In the genomic region with DNA sequence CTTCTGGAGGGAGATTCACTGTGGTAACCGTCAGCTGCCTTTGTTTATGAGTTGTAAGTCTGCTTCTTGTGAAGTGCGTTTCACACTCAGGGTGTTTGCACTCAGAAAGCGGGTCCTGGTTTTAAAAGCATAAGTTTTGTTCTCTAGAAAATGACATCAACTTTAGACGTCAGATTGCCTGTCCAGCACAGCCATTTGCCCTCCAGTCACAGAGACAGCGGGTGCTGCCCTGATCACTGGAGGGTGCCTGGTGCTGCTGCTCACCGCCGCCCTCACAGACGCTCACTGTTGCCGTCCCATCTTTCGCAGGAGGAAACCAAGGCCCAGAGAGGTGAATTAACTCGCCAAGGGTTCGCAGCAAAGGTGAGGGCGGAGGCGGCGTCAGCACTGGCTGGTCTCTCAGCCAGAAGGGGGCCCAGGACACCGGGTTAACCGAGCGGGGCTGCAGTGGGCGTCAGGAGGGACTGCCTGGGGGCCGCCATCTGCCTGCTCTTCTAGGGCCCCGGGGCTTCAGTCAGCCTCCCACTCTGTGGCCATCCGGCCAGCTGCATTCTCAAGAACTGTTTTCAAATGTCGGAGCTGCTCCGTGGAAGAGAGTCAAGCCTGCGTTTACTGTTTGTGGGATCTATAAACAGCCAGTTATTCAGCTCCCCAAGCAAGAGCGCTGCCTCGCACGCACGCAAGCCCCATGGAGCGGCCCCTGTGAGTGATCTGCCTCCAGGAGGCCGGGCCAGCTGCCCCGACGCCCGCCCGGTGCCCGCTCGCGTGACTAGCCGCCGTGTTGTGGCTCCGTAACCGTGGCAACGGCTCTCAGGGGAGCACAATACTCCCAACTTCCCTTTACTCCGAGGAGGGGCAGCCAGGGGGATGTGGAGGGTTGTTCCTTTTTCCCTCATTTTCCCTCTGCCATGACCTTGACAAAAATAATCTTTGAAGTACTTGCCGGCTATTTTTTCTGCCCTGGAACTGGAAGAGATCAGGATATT, we compare ENCODE assay signal across 8 cellular contexts. TPM values are rescaled to one million over a fixed set of nuclear protein-coding genes. Genes with fewer than 3 reads are reported as not detected.
A peak's percentile ranks its signal among the peaks of the same experiment; 100 is the strongest.
DNase-seq lines count a peak whose midpoint lies in the region; ATAC-seq, FAIRE-seq and TF ChIP-seq lines count a peak whose summit lies in the region.

No MANE protein-coding gene starts in this region.

- no peaks in the 10 kb centered on the region; the same call in none of the 2 replicates for H3K79me2 ChIP-seq in GM12878 (ENCODE audit: control insufficient read depth, insufficient read depth, low read length)
- H3K79me2 ChIP-seq in keratinocyte (ENCODE audit: control insufficient read depth, insufficient read depth, low read length) = no peaks in the 10 kb centered on the region

- H3K4me3 ChIP-seq in GM12878 (no peak overlapping the region), keratinocyte (ENCODE audit: control insufficient read depth in 2 of 3, extremely low read depth in 1 of 3, insufficient read depth in 2 of 3, low read depth in 1 of 3, low read length in 3 of 3) (no peak overlapping the region)

- TF ChIP-seq CTCF in RWPE1 (conservative IDR thresholded peaks at IDR 0.05; ENCODE audit: low read depth) (no peak), GM12878 (IDR thresholded peaks at IDR 0.05 in 2 of 3, conservative IDR thresholded peaks at IDR 0.05 in 1 of 3; ENCODE audit: control insufficient read depth in 2 of 3, extremely low read depth in 1 of 3, insufficient read depth in 1 of 3, low read depth in 3 of 3, low read length in 3 of 3) (no peak), keratinocyte (optimal IDR thresholded peaks at IDR 0.05 in 1 of 3, IDR thresholded peaks at IDR 0.05 in 1 of 3, conservative IDR thresholded peaks at IDR 0.05 in 1 of 3; ENCODE audit: extremely low read depth in 1 of 3, insufficient read depth in 2 of 3, low read length in 3 of 3) (no peak)

- H3K9ac ChIP-seq in GM12878 (ENCODE audit: control insufficient read depth, insufficient read depth, low read length) (peak overlapping the region; percentile 68), keratinocyte (ENCODE audit: control insufficient read depth, extremely low read depth, insufficient read depth, low read length) (peak overlapping the region; percentile 13)

- RAD21 ChIA-PET in GM12878 (lab: Charles Lee; ENCODE audit: unreplicated experiment) = interaction anchor here (1.0 to 2.8 kb wide), 3 partner anchors 25 to 83 kb away, joined by 8 to 10 read pairs (median 9); no protein-coding TSS in a partner anchor

- dilution Hi-C loops in keratinocyte (cut with MboI; ENCODE audit: extremely low pct_ligation_motif_present, low sequenced_read_pairs) = no loop called here

- no peaks in the 10 kb centered on the region for H4K20me1 ChIP-seq in GM12878 (ENCODE audit: control insufficient read depth, insufficient read depth)
- no peaks in the 10 kb centered on the region for H4K20me1 ChIP-seq in keratinocyte (ENCODE audit: control insufficient read depth, extremely low read depth, insufficient read depth, low read length)

- peak overlapping the region; percentile 46 for H2AFZ ChIP-seq in GM12878 (ENCODE audit: control insufficient read depth, low read depth, low read length)
- H2AFZ ChIP-seq in keratinocyte (ENCODE audit: control insufficient read depth, low read length) = no peak overlapping the region

- H3K27ac ChIP-seq in RWPE1 (peak overlapping the region; percentile 84), GM12878 (ENCODE audit: control insufficient read depth, insufficient read depth) (peak overlapping the region; percentile 95), keratinocyte (ENCODE audit: control insufficient read depth, insufficient read depth, low read length) (no peak overlapping the region)

- H3K9me1 ChIP-seq in keratinocyte (ENCODE audit: control insufficient read depth, extremely low read depth, insufficient read depth, low read length) = no peaks in the 10 kb centered on the region

- H3K4me1 ChIP-seq in GM12878 (ENCODE audit: control insufficient read depth, insufficient read depth, low read length) = peaks cover 56% of the 10 kb centered on the region
- peaks cover 6% of the 10 kb centered on the region for H3K4me1 ChIP-seq in keratinocyte (ENCODE audit: control insufficient read depth, extremely low read depth, insufficient read depth, low read length)

- ATAC-seq in GM12878 = peak; percentile 87

- WGBS in GM12878 (ENCODE audit: insufficient coverage, insufficient replicate concordance, low lambda C conversion rate, missing lambda C conversion rate) = 28% methylated on average over 44 of the region's 45 CpGs

- no peak for TF ChIP-seq RAD21 in GM12878 (IDR thresholded peaks at IDR 0.05; ENCODE audit: insufficient read depth, low read depth, low read length)

- intact Hi-C loops in GM12878 (cut with micrococcal nuclease; ENCODE audit: unreplicated experiment) = no loop called here

- H3K9me3 ChIP-seq in GM12878 (replicated peaks; ENCODE audit: control insufficient read depth, insufficient read depth, low read length) = peaks cover 5% of the 10 kb centered on the region; the same call in 2 of the 3 replicates
- H3K9me3 ChIP-seq in keratinocyte (ENCODE audit: control insufficient read depth, low read depth, low read length) = no peaks in the 10 kb centered on the region

- H3K36me3 ChIP-seq in GM12878 (ENCODE audit: control insufficient read depth in 2 of 2, insufficient read depth in 2 of 2, low read length in 1 of 2) (peaks cover 3 to 20% of the 10 kb centered on the region in 2 experiments; a peak in 3 of 4 replicates), keratinocyte (ENCODE audit: control insufficient read depth in 2 of 2, extremely low read depth in 1 of 2, insufficient read depth in 2 of 2, low read length in 2 of 2) (no peaks in the 10 kb centered on the region)

- SMC1A ChIA-PET in GM12878 (lab: Charles Lee; ENCODE audit: uncharacterized antibody, unreplicated experiment) = interaction anchor here (0.7 to 1.6 kb wide), 6 partner anchors 25 to 80 kb away, joined by 3 to 5 read pairs (median 4); no protein-coding TSS in a partner anchor

- in situ Hi-C loops in GM12878 (cut with MboI) = no loop called here
- in situ Hi-C loops in G401 (cut with HindIII; ENCODE audit: low sequenced_read_pairs) = no loop called here

- POLR2A ChIA-PET in RWPE1 (lab: Yijun Ruan, JAX; ENCODE audit: low non-redundant PET) (no interaction called here), GM12878 (lab: Charles Lee) (interaction anchor here (1.1 to 1.6 kb wide), 2 partner anchors 25 to 27 kb away, joined by 3 to 5 read pairs; no protein-coding TSS in a partner anchor)

- TF ChIP-seq POLR2A in GM12892 (IDR thresholded peaks at IDR 0.05; ENCODE audit: low read depth, low read length) (peak; percentile 28; the same call in 1 of the 2 replicates), GM12878 (IDR thresholded peaks at IDR 0.05; ENCODE audit: low read depth, low read length) (peak; percentile 63)

- CTCF ChIA-PET in RWPE1 (lab: Yijun Ruan, JAX) (interaction anchor here (0.6 kb wide), 1 partner anchor 270 kb away, joined by 3 read pairs; no protein-coding TSS in a partner anchor), GM12878 (lab: Yijun Ruan, JAX) (interaction anchor here (0.6 to 1.1 kb wide), 2 partner anchors 31 to 53 kb away, joined by 3 to 4 read pairs; no protein-coding TSS in a partner anchor)

- H3K4me2 ChIP-seq in GM12878 (ENCODE audit: control insufficient read depth, insufficient read depth) (peak overlapping the region; percentile 74), keratinocyte (ENCODE audit: control insufficient read depth, extremely low read depth, insufficient read depth, low read depth, low read length) (no peak overlapping the region)

- BruUV-seq in GM12878 (replicated peaks; lab: Mats Ljungman, UMichigan) = TSS peak; percentile 99

- H3K27me3 ChIP-seq in GM12878 (replicated peaks in 1 of 2; ENCODE audit: control insufficient read depth in 2 of 2, insufficient read depth in 2 of 2, low read length in 1 of 2) (no peaks in the 10 kb centered on the region), keratinocyte (ENCODE audit: control insufficient read depth, extremely low read depth, insufficient read depth, low read length) (peaks cover 21% of the 10 kb centered on the region)

- DNase-seq in GM12892 (ENCODE audit: insufficient read length) (peak; percentile 80), GOT3 (lab: John Stamatoyannopoulos, UW) (peak; percentile 95), Kasumi-1 (lab: John Stamatoyannopoulos, UW) (peak; percentile 86 to 89), RWPE1 (ENCODE audit: low spot score) (peak; percentile 51), GM12878 (ENCODE audit: low read depth, low spot score) (peak; percentile 49), keratinocyte (ENCODE audit: low read depth, low spot score) (no peak), G401 (ENCODE audit: low spot score) (no peak)
- peak; percentile 37 to 62 for DNase-seq in stimulated activated CD4-positive, alpha-beta T cell treated with anti-CD3 and anti-CD28 coated beads, Interleukin-12 subunit alpha, Interleukin-12 subunit beta, amount 100 ng/mL, for 24 hours (ENCODE audit: low read depth in 2 of 2)

- FAIRE-seq in GM12892 (lab: Jason Lieb, UNC) (peak; percentile 92), GM12878 (lab: Jason Lieb, UNC) (peak; percentile 96), keratinocyte (lab: Jason Lieb, UNC) (no peak)

- TF ChIP-seq EP300 in GM12878 (IDR thresholded peaks at IDR 0.05; ENCODE audit: borderline replicate concordance in 1 of 2, control insufficient read depth in 1 of 2, low read depth in 2 of 2, low read length in 2 of 2) = peak; percentile 88 to 99; a peak in 3 of 4 replicates

RNA-seq across cellular contexts. Expression of a gene that starts 43.4 kb away (rescaled TPM):
- polyA plus RNA-seq in GM12892 (2012; ENCODE audit: missing spikeins) = 27.5 TPM
- 139 and 145 TPM in 2 replicates for total RNA-seq in GM12878 (2013; cell fraction: nucleolus; rRNA removed)
- total RNA-seq in GM12878 (2014; rRNA removed) (28.6 and 32.5 TPM in 2 replicates), GM12878 (2014; rRNA removed; fragmentation: Illumina TruSeq; extraction: Trizol) (22.4 and 25.4 TPM in 2 replicates), GM12878 (2021) (48.9 and 50.3 TPM in 2 replicates)
- polyA plus RNA-seq in GM12878 (2011; ENCODE audit: low read depth) = 26.9 TPM
- polyA plus RNA-seq in GM12878 (2011; rRNA removed) (16.4 and 22.6 TPM in 2 replicates), GM12878 (2014; fragmentation: Illumina TruSeq; extraction: Trizol) (18.5 and 24.8 TPM in 2 replicates), GM12878 (2014; fragmentation: Nextera tagmentation; extraction: Ambion mirVana) (1 to 10 TPM; 1.6 to 7.2 TPM), GM12878 (2014; rRNA removed) (30.5 and 33.2 TPM in 2 replicates), GM12878 (2016; fragmentation: Nextera tagmentation; extraction: Ambion mirVana) (10 to 100 TPM; 52.7 to 53.0 TPM), keratinocyte (13.6 to 14.4 TPM (median 14.2 TPM) in 3 replicates)
- 24.5 and 26.9 TPM in 2 replicates for polyA plus RNA-seq in GM12878 (2011; cell fraction: cytosol; rRNA removed)
- polyA plus RNA-seq in GM12878 (2011; cell fraction: nucleus; rRNA removed) = 77.4 and 98.6 TPM in 2 replicates
- polyA plus RNA-seq in GM12878 (2012) = 40.4 and 47.5 TPM in 2 replicates
- polyA minus RNA-seq in GM12878 (2011; rRNA and poly(A)+ RNA removed) = 26.3 and 28.8 TPM in 2 replicates
- polyA minus RNA-seq in GM12878 (2011; cell fraction: cytosol; rRNA and poly(A)+ RNA removed) = 10.8 and 14.6 TPM in 2 replicates
- polyA minus RNA-seq in GM12878 (2011; cell fraction: nucleus; rRNA and poly(A)+ RNA removed) = 21.5 and 30.1 TPM in 2 replicates
- 28.9 TPM for polyA plus RNA-seq in keratinocyte (2011; ENCODE audit: low read depth)
- polyA plus RNA-seq in keratinocyte (2011; cell fraction: cytosol; rRNA removed) = 11.4 and 14.7 TPM in 2 replicates
- polyA plus RNA-seq in keratinocyte (2011; cell fraction: nucleus; rRNA removed) = 32.5 and 35.7 TPM in 2 replicates
- polyA plus RNA-seq in keratinocyte (2012; ENCODE audit: low replicate concordance) = 23.7 and 26.2 TPM in 2 replicates
- 14.0 to 18.2 TPM (median 17.5 TPM) in 3 replicates for polyA minus RNA-seq in keratinocyte
- polyA minus RNA-seq in keratinocyte (2011; cell fraction: cytosol; rRNA and poly(A)+ RNA removed) = 11.7 TPM
- 12.8 and 18.8 TPM in 2 replicates for polyA minus RNA-seq in keratinocyte (2011; cell fraction: nucleus; rRNA and poly(A)+ RNA removed)
- total RNA-seq in G401 (2014; rRNA removed; shearing (Covaris generic)) = 16.7 and 29.2 TPM in 2 replicates

Comparison
In these comparisons a context has a peak if more than half of its experiments do, and no peak if none do; other contexts are left out.
1. DNase-seq: peak in GM12892 (single experiment), GOT3 (single experiment), Kasumi-1 (2 of 2), RWPE1 (single experiment), GM12878 (single experiment) and stimulated activated CD4-positive, alpha-beta T cell treated with anti-CD3 and anti-CD28 coated beads, Interleukin-12 subunit alpha, Interleukin-12 subunit beta, amount 100 ng/mL, for 24 hours (2 of 2); none in keratinocyte (single experiment) and G401 (single experiment).